1 cellular context compared by ENCODE assay signal in the genomic region with DNA sequence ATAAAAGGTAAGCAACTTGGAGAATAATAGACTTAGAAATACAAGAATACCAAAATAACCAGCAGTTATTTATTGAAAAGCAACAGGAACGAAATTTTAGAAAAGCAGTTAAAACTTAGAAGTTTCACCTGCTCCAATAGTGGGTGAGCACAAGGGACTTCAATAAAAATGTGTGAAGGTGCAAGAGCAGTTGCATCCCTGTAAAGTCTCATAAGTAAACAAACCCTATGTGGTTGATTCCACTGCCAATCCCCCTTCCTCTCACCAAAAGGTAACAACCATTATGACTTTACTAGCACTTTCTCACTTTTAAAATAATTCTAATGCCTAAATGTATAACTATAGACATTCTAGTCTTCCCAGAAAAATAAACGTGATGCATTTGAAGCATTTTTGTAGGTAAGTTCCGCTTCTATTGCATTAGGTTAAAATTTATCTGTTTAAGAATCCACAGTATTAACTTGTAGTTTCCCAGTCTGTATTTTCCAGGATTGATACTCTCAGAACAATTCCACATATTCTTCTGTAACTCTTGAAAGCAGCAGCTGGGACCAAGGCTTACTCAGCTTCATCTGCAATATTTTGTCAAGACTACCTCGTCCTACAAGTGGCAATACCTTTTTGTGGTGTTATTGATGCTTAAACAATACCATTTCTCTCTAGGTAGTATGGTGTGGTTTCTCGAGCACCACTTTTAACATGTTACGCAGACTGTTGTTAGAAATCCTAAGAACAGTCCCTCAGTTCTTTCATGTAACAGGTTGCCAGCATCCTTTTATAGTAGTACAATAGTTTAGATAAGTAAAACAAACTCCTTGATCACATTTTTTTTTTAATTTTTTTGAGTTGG.
TF ChIP-seq lines count a peak whose summit lies in the region.

No MANE protein-coding gene starts in this region.

TF ChIP-seq in HEK293, 187 proteins besides CTCF, POLR2A, EP300 and RAD21:
- TF ChIP-seq PRDM10 (tag by site-specific recombination; IDR thresholded peaks at IDR 0.05) = peak; percentile 79
- TF ChIP-seq, protein P1, sequence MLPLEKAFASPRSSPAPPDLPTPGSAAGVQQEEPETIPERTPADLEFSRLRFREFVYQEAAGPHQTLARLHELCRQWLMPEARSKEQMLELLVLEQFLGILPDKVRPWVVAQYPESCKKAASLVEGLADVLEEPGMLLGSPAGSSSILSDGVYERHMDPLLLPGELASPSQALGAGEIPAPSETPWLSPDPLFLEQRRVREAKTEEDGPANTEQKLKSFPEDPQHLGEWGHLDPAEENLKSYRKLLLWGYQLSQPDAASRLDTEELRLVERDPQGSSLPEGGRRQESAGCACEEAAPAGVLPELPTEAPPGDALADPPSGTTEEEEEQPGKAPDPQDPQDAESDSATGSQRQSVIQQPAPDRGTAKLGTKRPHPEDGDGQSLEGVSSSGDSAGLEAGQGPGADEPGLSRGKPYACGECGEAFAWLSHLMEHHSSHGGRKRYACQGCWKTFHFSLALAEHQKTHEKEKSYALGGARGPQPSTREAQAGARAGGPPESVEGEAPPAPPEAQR (tag by site-specific recombination; IDR thresholded peaks at IDR 0.05) = no peak
- TF ChIP-seq ZNF610 (tag by site-specific recombination; IDR thresholded peaks at IDR 0.05; ENCODE audit: borderline replicate concordance) = no peak
- no peak for TF ChIP-seq SP7 (tag by site-specific recombination; IDR thresholded peaks at IDR 0.05)
- no peak for TF ChIP-seq ZNF23 (tag by site-specific recombination; IDR thresholded peaks at IDR 0.05; ENCODE audit: borderline replicate concordance)
- TF ChIP-seq ZNF600 (tag by site-specific recombination; IDR thresholded peaks at IDR 0.05) = peak; percentile 31; the same call in 1 of the 2 replicates
TF ChIP-seq in HEK293: peak in this region for 2.
